In genomic region chr6:90106449-90106848, GRCh38 we compare ENCODE assay signal across 21 cellular contexts.
DNase-seq lines count a peak whose midpoint lies in the region; ATAC-seq and FAIRE-seq lines count a peak whose summit lies in the region.
"Had no signal": no experiment of that assay in that cellular context is flagged by ENCODE, and none has a peak within 500 bp of the region (broad histone marks: within the 10 kb centered on the region; RNA-seq: fewer than 3 reads in every experiment).

No MANE protein-coding gene starts in this region.

- H3K4me3 ChIP-seq in mesendoderm (ENCODE audit: low read length) = no peak overlapping the region
- H3K4me3 ChIP-seq: ovary, right atrium auricular region, thoracic aorta had no signal

- H2AK5ac ChIP-seq in mesendoderm (ENCODE audit: low read length) = no peak overlapping the region

- H3K27ac Mint-ChIP-seq in activated naive CD4-positive, alpha-beta T cell treated with anti-CD3 and anti-CD28 coated beads for 36 hours = peak overlapping the region; percentile 38
- no peak overlapping the region for H3K27ac Mint-ChIP-seq in activated T-helper 17 cell treated with anti-CD3 and anti-CD28 coated beads, Interleukin-2, amount 50 U/mL, for 72 hours
- peak overlapping the region in 1 of 2 donors; percentile 83 for H3K27ac Mint-ChIP-seq in stimulated activated naive CD8-positive, alpha-beta T cell treated with anti-CD3 and anti-CD28 coated beads, Interleukin-15, amount 100 ng/mL, for 72 hours
- H3K27ac Mint-ChIP-seq: brain had no signal

- no peak overlapping the region for H3K4me2 ChIP-seq in mesendoderm (ENCODE audit: low read length)

- H3K9ac ChIP-seq in mesendoderm (ENCODE audit: low read length) = no peak overlapping the region

- CTCF ChIA-PET in activated naive CD4-positive, alpha-beta T cell treated with anti-CD3 and anti-CD28 coated beads for 36 hours (lab: Charles Lee) = interaction anchor here (0.6 to 3.1 kb wide), 8 partner anchors 9 to 178 kb away, joined by 3 to 14 read pairs (median 5); no protein-coding TSS in a partner anchor

- FAIRE-seq in GM19239 (lab: Jason Lieb, UNC) = peak; percentile 53

- intact Hi-C loops in activated naive CD4-positive, alpha-beta T cell treated with anti-CD3 and anti-CD28 coated beads for 36 hours (cut with micrococcal nuclease) = loop anchor here (1.0 kb wide), 1 partner anchor 58 kb away; no protein-coding TSS in a partner anchor

- ATAC-seq in activated T-helper 17 cell treated with anti-CD3 and anti-CD28 coated beads, Interleukin-2, amount 50 U/mL, for 72 hours (replicated peaks) = peak; percentile 27
- peak; percentile 67 for ATAC-seq in stimulated activated naive CD8-positive, alpha-beta T cell treated with anti-CD3 and anti-CD28 coated beads, Interleukin-15, amount 100 ng/mL, for 72 hours
- ATAC-seq in HG03521 (IDR thresholded peaks at IDR 0.05; ENCODE audit: unreplicated experiment) = no peak
- ATAC-seq: left cardiac atrium; naive thymus-derived CD8-positive, alpha-beta T cell had no signal

- no peak overlapping the region for H3K27ac ChIP-seq in mesendoderm (ENCODE audit: low read depth, low read length)
- H3K27ac ChIP-seq: ovary, right atrium auricular region, RWPE1, thoracic aorta had no signal

- H3K9me3 Mint-ChIP-seq in activated naive CD4-positive, alpha-beta T cell treated with anti-CD3 and anti-CD28 coated beads for 36 hours = no peaks in the 10 kb centered on the region
- H3K9me3 Mint-ChIP-seq in activated T-helper 17 cell treated with anti-CD3 and anti-CD28 coated beads, Interleukin-2, amount 50 U/mL, for 72 hours = peaks cover 5% of the 10 kb centered on the region
- no peaks in the 10 kb centered on the region for H3K9me3 Mint-ChIP-seq in stimulated activated naive CD8-positive, alpha-beta T cell treated with anti-CD3 and anti-CD28 coated beads, Interleukin-15, amount 100 ng/mL, for 72 hours

- no peak overlapping the region for H4K5ac ChIP-seq in mesendoderm (ENCODE audit: low read length)

- H3K27me3 ChIP-seq in mesendoderm (ENCODE audit: insufficient read depth, low read length, poor library complexity) = no peaks in the 10 kb centered on the region
- H3K27me3 ChIP-seq: ovary, right atrium auricular region had no signal

- H3K4me3 Mint-ChIP-seq in activated naive CD4-positive, alpha-beta T cell treated with anti-CD3 and anti-CD28 coated beads for 36 hours = no peak overlapping the region
- no peak overlapping the region for H3K4me3 Mint-ChIP-seq in activated T-helper 17 cell treated with anti-CD3 and anti-CD28 coated beads, Interleukin-2, amount 50 U/mL, for 72 hours
- H3K4me3 Mint-ChIP-seq in stimulated activated naive CD8-positive, alpha-beta T cell treated with anti-CD3 and anti-CD28 coated beads, Interleukin-15, amount 100 ng/mL, for 72 hours = peak overlapping the region in 1 of 2 donors; percentile 58
- H3K4me3 Mint-ChIP-seq: brain had no signal

- WGBS in mesendoderm (ENCODE audit: extremely low coverage, insufficient coverage, low lambda C conversion rate) = no CpG with 5 or more reads among the region's 3 CpGs

- no peak for DNase-seq in activated naive CD4-positive, alpha-beta T cell treated with anti-CD3 and anti-CD28 coated beads for 36 hours
- DNase-seq in activated naive CD4-positive, alpha-beta T cell treated with anti-CD3 and anti-CD28 coated beads, Interleukin-2, amount 50 U/mL, for 16 hours = no peak
- DNase-seq in GM19239 (ENCODE audit: insufficient read length, low spot score) (no peak), mesendoderm (no peak)
- DNase-seq in stimulated activated naive CD8-positive, alpha-beta T cell treated with anti-CD3 and anti-CD28 coated beads, Interleukin-15, amount 100 ng/mL, for 72 hours = peak in 1 of 2 donors; percentile 59
- DNase-seq: activated CD4-positive, alpha-beta T cell treated with anti-CD3 and anti-CD28 coated beads for 48 hours; H7; left cardiac atrium; mesenchymal stem cell; naive thymus-derived CD8-positive, alpha-beta T cell; NCI-H1092; NCI-H2081 treated with DMSO at 0.1 percent for 48 hours; NK-92 treated with Interleukin-12 subunit alpha and Interleukin-12 subunit beta, amount 100 ng/mL, for 24 hours; ovary; stimulated activated CD4-positive, alpha-beta T cell treated with anti-CD3 and anti-CD28 coated beads, Interleukin-12 subunit alpha, Interleukin-12 subunit beta, amount 100 ng/mL, for 4 hours had no signal

- H3K4ac ChIP-seq in mesendoderm (ENCODE audit: low read depth, low read length) = no peak overlapping the region

- no peaks in the 10 kb centered on the region for H3K79me2 ChIP-seq in mesendoderm (ENCODE audit: control insufficient read depth, insufficient read depth, low read length)

- H3K4me1 ChIP-seq in mesendoderm (ENCODE audit: control insufficient read depth, low read depth, low read length) = no peaks in the 10 kb centered on the region

- peaks cover 91% of the 10 kb centered on the region for H3K4me1 Mint-ChIP-seq in activated naive CD4-positive, alpha-beta T cell treated with anti-CD3 and anti-CD28 coated beads for 36 hours (ENCODE audit: low read depth)
- H3K4me1 Mint-ChIP-seq in activated T-helper 17 cell treated with anti-CD3 and anti-CD28 coated beads, Interleukin-2, amount 50 U/mL, for 72 hours = peaks cover 49% of the 10 kb centered on the region
- peaks cover 92% of the 10 kb centered on the region for H3K4me1 Mint-ChIP-seq in stimulated activated naive CD8-positive, alpha-beta T cell treated with anti-CD3 and anti-CD28 coated beads, Interleukin-15, amount 100 ng/mL, for 72 hours

- H2BK120ac ChIP-seq in mesendoderm (ENCODE audit: low read depth, low read length) = no peak overlapping the region

- H3K23ac ChIP-seq in mesendoderm (ENCODE audit: low read length) = no peak overlapping the region

- no peaks in the 10 kb centered on the region for H3K79me1 ChIP-seq in mesendoderm (ENCODE audit: low read length)

- no peak overlapping the region for H3K56ac ChIP-seq in mesendoderm (ENCODE audit: low read length)

- peaks cover 20% of the 10 kb centered on the region for H3K36me3 Mint-ChIP-seq in activated naive CD4-positive, alpha-beta T cell treated with anti-CD3 and anti-CD28 coated beads for 36 hours (ENCODE audit: low read depth)
- H3K36me3 Mint-ChIP-seq in activated T-helper 17 cell treated with anti-CD3 and anti-CD28 coated beads, Interleukin-2, amount 50 U/mL, for 72 hours (ENCODE audit: low read depth) = no peaks in the 10 kb centered on the region

- H2BK5ac ChIP-seq in mesendoderm (ENCODE audit: low read length) = no peak overlapping the region

- no peaks in the 10 kb centered on the region for H3K36me3 ChIP-seq in mesendoderm (ENCODE audit: control insufficient read depth, insufficient read depth, low read length)
- H3K36me3 ChIP-seq: ovary, right atrium auricular region, thoracic aorta had no signal

- no peak overlapping the region for H3K18ac ChIP-seq in mesendoderm (ENCODE audit: low read length)

- H4K8ac ChIP-seq in mesendoderm (ENCODE audit: low read depth, low read length) = no peak overlapping the region

- H3K27me3 Mint-ChIP-seq in activated naive CD4-positive, alpha-beta T cell treated with anti-CD3 and anti-CD28 coated beads for 36 hours (ENCODE audit: low read depth) = no peaks in the 10 kb centered on the region
- H3K27me3 Mint-ChIP-seq in activated T-helper 17 cell treated with anti-CD3 and anti-CD28 coated beads, Interleukin-2, amount 50 U/mL, for 72 hours = no peaks in the 10 kb centered on the region
- H3K27me3 Mint-ChIP-seq in stimulated activated naive CD8-positive, alpha-beta T cell treated with anti-CD3 and anti-CD28 coated beads, Interleukin-15, amount 100 ng/mL, for 72 hours = no peaks in the 10 kb centered on the region
- H3K27me3 Mint-ChIP-seq: naive thymus-derived CD8-positive, alpha-beta T cell had no signal

- H2BK15ac ChIP-seq in mesendoderm (replicated peaks; ENCODE audit: low read depth) = no peak overlapping the region
